In genomic region chr14:59022144-59022543, GRCh38 we compare ENCODE assay signal across 16 cellular contexts.
DNase-seq lines count a peak whose midpoint lies in the region; ATAC-seq and TF ChIP-seq lines count a peak whose summit lies in the region.
"Had no signal": no experiment of that assay in that cellular context is flagged by ENCODE, and none has a peak within 500 bp of the region (broad histone marks: within the 10 kb centered on the region; RNA-seq: fewer than 3 reads in every experiment).

No MANE protein-coding gene starts in this region.

- CTCF ChIA-PET in naive thymus-derived CD4-positive, alpha-beta T cell (lab: Charles Lee), result interaction anchor here (0.6 to 0.9 kb wide), 3 partner anchors 342 to 521 kb away, joined by 3 to 4 read pairs (median 3); no protein-coding TSS in a partner anchor

- H3K27ac Mint-ChIP-seq in naive thymus-derived CD4-positive, alpha-beta T cell, result no peak overlapping the region
- H3K27ac Mint-ChIP-seq: activated naive CD8-positive, alpha-beta T cell treated with anti-CD3 and anti-CD28 coated beads, Interleukin-2, amount 50 U/mL, for 24 hours; memory B cell had no signal

- no peak overlapping the region for H3K4me3 Mint-ChIP-seq in naive thymus-derived CD4-positive, alpha-beta T cell
- H3K4me3 Mint-ChIP-seq: activated naive CD8-positive, alpha-beta T cell treated with anti-CD3 and anti-CD28 coated beads, Interleukin-2, amount 50 U/mL, for 24 hours; memory B cell had no signal

- intact Hi-C loops in psoas muscle (cut with DNase I), result loop anchor here (10.0 kb wide), 3 partner anchors 387 to 433 kb away; partner anchors contain the start of gene DACT1 (in 1 of the 2)
- intact Hi-C loops in naive thymus-derived CD4-positive, alpha-beta T cell (cut with micrococcal nuclease), result no loop called here

- no peak overlapping the region for H3K4me3 ChIP-seq in psoas muscle
- no peak overlapping the region for H3K4me3 ChIP-seq in naive thymus-derived CD4-positive, alpha-beta T cell (ENCODE audit: low read length)
- H3K4me3 ChIP-seq: heart left ventricle had no signal

- H3K4me1 ChIP-seq in psoas muscle, result no peaks in the 10 kb centered on the region
- H3K4me1 ChIP-seq in naive thymus-derived CD4-positive, alpha-beta T cell (ENCODE audit: control insufficient read depth in 2 of 2, insufficient read depth in 2 of 2, low read length in 2 of 2), result no peaks in the 10 kb centered on the region
- H3K4me1 ChIP-seq: heart left ventricle had no signal

- peak; percentile 59 for TF ChIP-seq CTCF in LNCAP (IDR thresholded peaks at IDR 0.05)
- TF ChIP-seq CTCF in psoas muscle (IDR thresholded peaks at IDR 0.05), result peak; percentile 38

- peaks cover 0 to 6% (median 0%) of the 10 kb centered on the region in 11 donors for H3K9me3 Mint-ChIP-seq in naive thymus-derived CD4-positive, alpha-beta T cell
- H3K9me3 Mint-ChIP-seq: activated naive CD8-positive, alpha-beta T cell treated with anti-CD3 and anti-CD28 coated beads, Interleukin-2, amount 50 U/mL, for 24 hours; memory B cell had no signal

- no peaks in the 10 kb centered on the region for H3K36me3 Mint-ChIP-seq in naive thymus-derived CD4-positive, alpha-beta T cell
- H3K36me3 Mint-ChIP-seq: memory B cell had no signal

- peak; percentile 20 for DNase-seq in NCI-H82 (lab: John Stamatoyannopoulos, UW)
- DNase-seq in NCI-H82 treated with DMSO at 0.1 percent for 48 hours (lab: John Stamatoyannopoulos, UW; ENCODE audit: unreplicated experiment), result no peak
- peak; percentile 5 for DNase-seq in amniotic epithelial cell (ENCODE audit: low read depth)
- no peak for DNase-seq in psoas muscle
- DNase-seq in naive thymus-derived CD4-positive, alpha-beta T cell, result no peak
- DNase-seq in stimulated activated CD4-positive, alpha-beta T cell treated with anti-CD3 and anti-CD28 coated beads, Interleukin-4, amount 100 ng/mL, for 24 hours, result no peak
- DNase-seq in activated effector memory CD4-positive, alpha-beta T cell treated with anti-CD3 and anti-CD28 coated beads, Interleukin-2, amount 50 U/mL, for 16 hours, result no peak
- DNase-seq: activated naive CD8-positive, alpha-beta T cell treated with anti-CD3 and anti-CD28 coated beads, Interleukin-2, amount 50 U/mL, for 24 hours; GDM1; heart left ventricle; KBM-7; NCI-H774; posterior cingulate gyrus; stimulated activated CD4-positive, alpha-beta T cell treated with anti-CD3 and anti-CD28 coated beads, Interleukin-2, amount 100 ng/mL, for 48 hours had no signal

- H3K4me1 Mint-ChIP-seq in naive thymus-derived CD4-positive, alpha-beta T cell, result peaks cover 0 to 4% (median 0%) of the 10 kb centered on the region in 7 donors
- H3K4me1 Mint-ChIP-seq: activated naive CD8-positive, alpha-beta T cell treated with anti-CD3 and anti-CD28 coated beads, Interleukin-2, amount 50 U/mL, for 24 hours; memory B cell had no signal

- no peak for ATAC-seq in psoas muscle
- no peak for ATAC-seq in naive thymus-derived CD4-positive, alpha-beta T cell
- ATAC-seq: activated naive CD8-positive, alpha-beta T cell treated with anti-CD3 and anti-CD28 coated beads, Interleukin-2, amount 50 U/mL, for 24 hours; heart left ventricle had no signal

- POLR2A ChIA-PET in naive thymus-derived CD4-positive, alpha-beta T cell (lab: Charles Lee), result no interaction called here

- no peaks in the 10 kb centered on the region for H3K9me3 ChIP-seq in psoas muscle
- no peaks in the 10 kb centered on the region for H3K9me3 ChIP-seq in naive thymus-derived CD4-positive, alpha-beta T cell (ENCODE audit: control insufficient read depth in 2 of 3, low read length in 3 of 3)
- H3K9me3 ChIP-seq: heart left ventricle had no signal

- no peaks in the 10 kb centered on the region for H3K27me3 ChIP-seq in psoas muscle (ENCODE audit: insufficient read depth in 3 of 3, low read length in 2 of 3)
- no peaks in the 10 kb centered on the region for H3K27me3 ChIP-seq in naive thymus-derived CD4-positive, alpha-beta T cell (ENCODE audit: control insufficient read depth in 2 of 2, insufficient read depth in 2 of 2, low read length in 2 of 2)
- H3K27me3 ChIP-seq: heart left ventricle had no signal

- H3K27ac ChIP-seq in psoas muscle, result no peak overlapping the region
- no peak overlapping the region for H3K27ac ChIP-seq in naive thymus-derived CD4-positive, alpha-beta T cell (ENCODE audit: low read depth, low read length)
- H3K27ac ChIP-seq: heart left ventricle had no signal

- 52 to 73% (median 64%) methylated on average over 4 of the region's 4 CpGs for WGBS in psoas muscle, 3 donors

- no peaks in the 10 kb centered on the region for H3K36me3 ChIP-seq in psoas muscle (ENCODE audit: insufficient read depth in 1 of 2, low read depth in 1 of 2)
- H3K36me3 ChIP-seq in naive thymus-derived CD4-positive, alpha-beta T cell (ENCODE audit: control insufficient read depth in 2 of 3, insufficient read depth in 3 of 3, low read length in 3 of 3), result no peaks in the 10 kb centered on the region
- H3K36me3 ChIP-seq: heart left ventricle had no signal

- H3K27me3 Mint-ChIP-seq in naive thymus-derived CD4-positive, alpha-beta T cell, result peaks cover 0 to 13% (median 5%) of the 10 kb centered on the region in 5 donors

Comparison
In these comparisons a context has a peak if more than half of its experiments do, and no peak if none do; other contexts are left out.
1. DNase-seq: peak in NCI-H82 (single experiment) and amniotic epithelial cell (single experiment); none in NCI-H82 treated with DMSO at 0.1 percent for 48 hours (single experiment), psoas muscle (0 of 2), naive thymus-derived CD4-positive, alpha-beta T cell (0 of 9), stimulated activated CD4-positive, alpha-beta T cell treated with anti-CD3 and anti-CD28 coated beads, Interleukin-4, amount 100 ng/mL, for 24 hours (single experiment) and activated effector memory CD4-positive, alpha-beta T cell treated with anti-CD3 and anti-CD28 coated beads, Interleukin-2, amount 50 U/mL, for 16 hours (single experiment).
2. intact Hi-C loops: an anchor here in psoas muscle (10.0 kb wide); none called in naive thymus-derived CD4-positive, alpha-beta T cell.